ENCODE assay signal across 9 cellular contexts in the genomic region with DNA sequence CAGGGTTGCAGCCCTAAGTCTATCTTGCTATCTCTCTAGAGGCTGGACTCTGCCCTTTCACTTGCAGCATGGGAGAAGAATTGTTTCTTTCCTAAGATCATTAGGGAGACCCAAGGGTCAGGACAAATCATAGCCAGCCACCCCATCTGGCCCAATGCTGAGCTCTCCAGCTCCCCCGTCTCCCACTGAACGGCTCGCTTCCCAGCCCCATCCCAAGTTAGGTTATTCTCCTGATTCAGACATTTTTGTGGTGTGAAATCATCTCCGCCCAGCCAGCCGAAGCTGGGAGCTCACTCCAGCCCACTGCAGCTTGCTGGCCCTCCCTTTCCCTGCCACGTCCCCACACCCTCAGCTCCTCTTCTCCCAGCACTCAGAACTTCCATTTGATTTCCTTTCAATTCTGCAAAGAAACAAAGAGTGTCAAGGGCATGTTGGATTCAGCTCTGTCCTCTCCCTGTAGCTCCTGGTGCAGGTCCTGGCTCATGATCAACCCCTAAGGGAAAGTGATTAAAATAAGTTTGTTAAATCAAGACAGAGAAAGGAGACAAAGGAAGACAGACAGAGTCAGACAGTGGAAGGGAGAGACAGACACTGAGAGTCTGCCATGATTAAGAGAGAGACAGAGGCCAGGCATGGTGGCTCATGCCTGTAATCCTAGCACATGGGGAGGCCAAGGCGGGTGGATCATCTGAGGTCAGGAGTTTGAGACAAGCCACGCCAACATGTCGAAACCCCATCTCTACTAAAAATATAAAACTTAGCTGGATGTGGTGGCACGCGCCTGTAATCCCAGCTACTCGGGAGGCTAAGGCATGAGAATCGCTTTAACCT. TPM values are rescaled to one million over a fixed set of nuclear protein-coding genes. Genes with fewer than 3 reads are reported as not detected.
DNase-seq lines count a peak whose midpoint lies in the region; ATAC-seq and TF ChIP-seq lines count a peak whose summit lies in the region.
"Had no signal": no experiment of that assay in that cellular context is flagged by ENCODE, and none has a peak within 500 bp of the region (broad histone marks: within the 10 kb centered on the region; RNA-seq: fewer than 3 reads in every experiment).

No MANE protein-coding gene starts in this region.

- TF ChIP-seq POLR2A in erythroblast (IDR thresholded peaks at IDR 0.05; ENCODE audit: low read length) = no peak

- peak; percentile 96 for ATAC-seq in SK-N-SH treated with all-trans-retinoic acid at 6 μM for 48 hours
- no peak for ATAC-seq in GM18498 (IDR thresholded peaks at IDR 0.05; ENCODE audit: unreplicated experiment)
- no peak for ATAC-seq in activated CD4-positive, CD25-positive, alpha-beta regulatory T cell treated with anti-CD3 and anti-CD28 coated beads, Interleukin-2, amount 50 U/mL, for 24 hours

- H3K27ac Mint-ChIP-seq in osteocyte (ENCODE audit: unreplicated experiment) = peak overlapping the region; percentile 100

- H3K4me3 ChIP-seq in foreskin fibroblast (ENCODE audit: low read depth in 1 of 2, low read length in 2 of 2) = no peak overlapping the region

- DNase-seq in AG20443 (ENCODE audit: low spot score) (peak; percentile 93), foreskin fibroblast (peak; percentile 99), osteocyte (ENCODE audit: extremely low spot score, unreplicated experiment) (peak; percentile 91), erythroblast (lab: John Stamatoyannopoulos, UW) (no peak), NCI-H1436 treated with DMSO at 0.1 percent for 48 hours (lab: John Stamatoyannopoulos, UW) (no peak)
- DNase-seq: NCI-H510A had no signal

- no peaks in the 10 kb centered on the region for H3K36me3 Mint-ChIP-seq in osteocyte (ENCODE audit: unreplicated experiment)

- no peaks in the 10 kb centered on the region for H3K9me3 Mint-ChIP-seq in osteocyte (ENCODE audit: unreplicated experiment)

- no peaks in the 10 kb centered on the region for H3K27me3 Mint-ChIP-seq in osteocyte (ENCODE audit: unreplicated experiment)

- H3K4me1 Mint-ChIP-seq in osteocyte (ENCODE audit: unreplicated experiment) = peaks cover 47% of the 10 kb centered on the region

- H3K4me3 Mint-ChIP-seq in osteocyte (ENCODE audit: unreplicated experiment) = peak overlapping the region; percentile 45

- no peak for TF ChIP-seq CTCF in foreskin fibroblast (IDR thresholded peaks at IDR 0.05; ENCODE audit: low read depth, low read length)
- TF ChIP-seq CTCF in osteocyte (IDR thresholded peaks at IDR 0.05) = no peak

TF ChIP-seq in SK-N-SH treated with all-trans-retinoic acid at 6 μM for 48 hours, 23 proteins besides CTCF, POLR2A, EP300 and RAD21:
- TF ChIP-seq CSDC2 (CRISPR knock-in tag; IDR thresholded peaks at IDR 0.05) = no peak
- TF ChIP-seq, protein P1, sequence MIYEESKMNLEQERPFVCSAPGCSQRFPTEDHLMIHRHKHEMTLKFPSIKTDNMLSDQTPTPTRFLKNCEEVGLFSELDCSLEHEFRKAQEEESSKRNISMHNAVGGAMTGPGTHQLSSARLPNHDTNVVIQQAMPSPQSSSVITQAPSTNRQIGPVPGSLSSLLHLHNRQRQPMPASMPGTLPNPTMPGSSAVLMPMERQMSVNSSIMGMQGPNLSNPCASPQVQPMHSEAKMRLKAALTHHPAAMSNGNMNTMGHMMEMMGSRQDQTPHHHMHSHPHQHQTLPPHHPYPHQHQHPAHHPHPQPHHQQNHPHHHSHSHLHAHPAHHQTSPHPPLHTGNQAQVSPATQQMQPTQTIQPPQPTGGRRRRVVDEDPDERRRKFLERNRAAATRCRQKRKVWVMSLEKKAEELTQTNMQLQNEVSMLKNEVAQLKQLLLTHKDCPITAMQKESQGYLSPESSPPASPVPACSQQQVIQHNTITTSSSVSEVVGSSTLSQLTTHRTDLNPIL (CRISPR knock-in tag; IDR thresholded peaks at IDR 0.05; ENCODE audit: low read depth) = 0 out of 2 replicates have a peak, but pooled peaks have one; percentile 30
TF ChIP-seq in SK-N-SH treated with all-trans-retinoic acid at 6 μM for 48 hours: peak in this region for 1.

RNA-seq across cellular contexts. Expression of a gene that starts 12.6 kb away (rescaled TPM):
- 9,466 and 10,195 TPM in 2 replicates for total RNA-seq in osteocyte

RNA-seq across cellular contexts. Expression of a gene that starts 59.1 kb away (rescaled TPM):
- 104 and 107 TPM in 2 replicates for total RNA-seq in osteocyte

Comparison
In these comparisons a context has a peak if more than half of its experiments do, and no peak if none do; other contexts are left out.
1. DNase-seq: peak in AG20443 (single experiment), foreskin fibroblast (2 of 2) and osteocyte (single experiment); none in erythroblast (0 of 2) and NCI-H1436 treated with DMSO at 0.1 percent for 48 hours (single experiment).